ENCODE assay signal across 1 cellular context in the genomic region with DNA sequence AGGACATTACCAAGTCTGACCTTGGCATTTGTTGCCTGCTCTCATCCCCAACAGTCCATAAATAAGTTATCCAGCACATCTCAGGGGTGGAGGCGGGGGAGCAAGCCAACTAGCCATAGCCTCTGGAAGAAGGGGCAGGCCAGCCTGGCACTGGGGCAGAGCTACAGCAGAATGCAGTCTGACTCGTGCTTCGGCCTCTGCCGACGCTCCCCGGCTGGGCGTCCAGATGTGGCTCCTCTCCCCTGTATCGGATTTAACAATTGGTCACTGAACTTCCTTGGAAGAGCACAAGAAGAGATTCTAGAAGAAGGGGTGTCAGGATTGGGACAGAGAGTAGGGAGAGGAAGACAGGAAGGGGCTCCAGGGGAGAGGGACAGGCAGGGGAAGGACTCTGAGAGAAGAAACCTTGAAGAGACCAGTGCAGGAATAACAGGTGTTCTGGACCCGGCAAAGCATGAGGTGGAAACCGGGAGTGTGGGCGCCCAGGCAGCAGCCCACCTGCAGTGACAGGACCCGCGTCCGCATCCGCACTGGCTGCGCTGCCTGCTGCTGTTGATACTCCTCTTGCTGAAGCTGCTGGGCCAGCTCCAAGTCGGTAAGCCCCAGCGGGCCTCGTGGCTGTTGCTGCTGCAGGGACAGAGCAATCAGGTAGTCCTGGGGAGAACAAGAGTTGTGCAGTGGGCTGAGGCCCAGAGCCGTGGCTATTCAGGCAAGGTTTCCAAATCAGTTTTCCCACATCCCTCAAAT.
TF ChIP-seq lines count a peak whose summit lies in the region.

No MANE protein-coding gene starts in this region.

TF ChIP-seq in GM23338, 12 proteins besides CTCF, POLR2A, EP300 and RAD21 (continued from another document):
- TF ChIP-seq, protein P1, sequence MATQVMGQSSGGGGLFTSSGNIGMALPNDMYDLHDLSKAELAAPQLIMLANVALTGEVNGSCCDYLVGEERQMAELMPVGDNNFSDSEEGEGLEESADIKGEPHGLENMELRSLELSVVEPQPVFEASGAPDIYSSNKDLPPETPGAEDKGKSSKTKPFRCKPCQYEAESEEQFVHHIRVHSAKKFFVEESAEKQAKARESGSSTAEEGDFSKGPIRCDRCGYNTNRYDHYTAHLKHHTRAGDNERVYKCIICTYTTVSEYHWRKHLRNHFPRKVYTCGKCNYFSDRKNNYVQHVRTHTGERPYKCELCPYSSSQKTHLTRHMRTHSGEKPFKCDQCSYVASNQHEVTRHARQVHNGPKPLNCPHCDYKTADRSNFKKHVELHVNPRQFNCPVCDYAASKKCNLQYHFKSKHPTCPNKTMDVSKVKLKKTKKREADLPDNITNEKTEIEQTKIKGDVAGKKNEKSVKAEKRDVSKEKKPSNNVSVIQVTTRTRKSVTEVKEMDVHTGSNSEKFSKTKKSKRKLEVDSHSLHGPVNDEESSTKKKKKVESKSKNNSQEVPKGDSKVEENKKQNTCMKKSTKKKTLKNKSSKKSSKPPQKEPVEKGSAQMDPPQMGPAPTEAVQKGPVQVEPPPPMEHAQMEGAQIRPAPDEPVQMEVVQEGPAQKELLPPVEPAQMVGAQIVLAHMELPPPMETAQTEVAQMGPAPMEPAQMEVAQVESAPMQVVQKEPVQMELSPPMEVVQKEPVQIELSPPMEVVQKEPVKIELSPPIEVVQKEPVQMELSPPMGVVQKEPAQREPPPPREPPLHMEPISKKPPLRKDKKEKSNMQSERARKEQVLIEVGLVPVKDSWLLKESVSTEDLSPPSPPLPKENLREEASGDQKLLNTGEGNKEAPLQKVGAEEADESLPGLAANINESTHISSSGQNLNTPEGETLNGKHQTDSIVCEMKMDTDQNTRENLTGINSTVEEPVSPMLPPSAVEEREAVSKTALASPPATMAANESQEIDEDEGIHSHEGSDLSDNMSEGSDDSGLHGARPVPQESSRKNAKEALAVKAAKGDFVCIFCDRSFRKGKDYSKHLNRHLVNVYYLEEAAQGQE (IDR thresholded peaks at IDR 0.05; ENCODE audit: unreplicated experiment): no peak
- TF ChIP-seq POLR2AphosphoS5 (IDR thresholded peaks at IDR 0.05; ENCODE audit: low read depth): no peak
- no peak for TF ChIP-seq STAT1 (IDR thresholded peaks at IDR 0.05; ENCODE audit: unreplicated experiment)
- TF ChIP-seq ZNF331 (CRISPR knock-in tag; IDR thresholded peaks at IDR 0.05; ENCODE audit: low read depth): no peak
- TF ChIP-seq CREB1 (CRISPR knock-in tag; IDR thresholded peaks at IDR 0.05; ENCODE audit: low read depth): no peak
- TF ChIP-seq, protein P2, sequence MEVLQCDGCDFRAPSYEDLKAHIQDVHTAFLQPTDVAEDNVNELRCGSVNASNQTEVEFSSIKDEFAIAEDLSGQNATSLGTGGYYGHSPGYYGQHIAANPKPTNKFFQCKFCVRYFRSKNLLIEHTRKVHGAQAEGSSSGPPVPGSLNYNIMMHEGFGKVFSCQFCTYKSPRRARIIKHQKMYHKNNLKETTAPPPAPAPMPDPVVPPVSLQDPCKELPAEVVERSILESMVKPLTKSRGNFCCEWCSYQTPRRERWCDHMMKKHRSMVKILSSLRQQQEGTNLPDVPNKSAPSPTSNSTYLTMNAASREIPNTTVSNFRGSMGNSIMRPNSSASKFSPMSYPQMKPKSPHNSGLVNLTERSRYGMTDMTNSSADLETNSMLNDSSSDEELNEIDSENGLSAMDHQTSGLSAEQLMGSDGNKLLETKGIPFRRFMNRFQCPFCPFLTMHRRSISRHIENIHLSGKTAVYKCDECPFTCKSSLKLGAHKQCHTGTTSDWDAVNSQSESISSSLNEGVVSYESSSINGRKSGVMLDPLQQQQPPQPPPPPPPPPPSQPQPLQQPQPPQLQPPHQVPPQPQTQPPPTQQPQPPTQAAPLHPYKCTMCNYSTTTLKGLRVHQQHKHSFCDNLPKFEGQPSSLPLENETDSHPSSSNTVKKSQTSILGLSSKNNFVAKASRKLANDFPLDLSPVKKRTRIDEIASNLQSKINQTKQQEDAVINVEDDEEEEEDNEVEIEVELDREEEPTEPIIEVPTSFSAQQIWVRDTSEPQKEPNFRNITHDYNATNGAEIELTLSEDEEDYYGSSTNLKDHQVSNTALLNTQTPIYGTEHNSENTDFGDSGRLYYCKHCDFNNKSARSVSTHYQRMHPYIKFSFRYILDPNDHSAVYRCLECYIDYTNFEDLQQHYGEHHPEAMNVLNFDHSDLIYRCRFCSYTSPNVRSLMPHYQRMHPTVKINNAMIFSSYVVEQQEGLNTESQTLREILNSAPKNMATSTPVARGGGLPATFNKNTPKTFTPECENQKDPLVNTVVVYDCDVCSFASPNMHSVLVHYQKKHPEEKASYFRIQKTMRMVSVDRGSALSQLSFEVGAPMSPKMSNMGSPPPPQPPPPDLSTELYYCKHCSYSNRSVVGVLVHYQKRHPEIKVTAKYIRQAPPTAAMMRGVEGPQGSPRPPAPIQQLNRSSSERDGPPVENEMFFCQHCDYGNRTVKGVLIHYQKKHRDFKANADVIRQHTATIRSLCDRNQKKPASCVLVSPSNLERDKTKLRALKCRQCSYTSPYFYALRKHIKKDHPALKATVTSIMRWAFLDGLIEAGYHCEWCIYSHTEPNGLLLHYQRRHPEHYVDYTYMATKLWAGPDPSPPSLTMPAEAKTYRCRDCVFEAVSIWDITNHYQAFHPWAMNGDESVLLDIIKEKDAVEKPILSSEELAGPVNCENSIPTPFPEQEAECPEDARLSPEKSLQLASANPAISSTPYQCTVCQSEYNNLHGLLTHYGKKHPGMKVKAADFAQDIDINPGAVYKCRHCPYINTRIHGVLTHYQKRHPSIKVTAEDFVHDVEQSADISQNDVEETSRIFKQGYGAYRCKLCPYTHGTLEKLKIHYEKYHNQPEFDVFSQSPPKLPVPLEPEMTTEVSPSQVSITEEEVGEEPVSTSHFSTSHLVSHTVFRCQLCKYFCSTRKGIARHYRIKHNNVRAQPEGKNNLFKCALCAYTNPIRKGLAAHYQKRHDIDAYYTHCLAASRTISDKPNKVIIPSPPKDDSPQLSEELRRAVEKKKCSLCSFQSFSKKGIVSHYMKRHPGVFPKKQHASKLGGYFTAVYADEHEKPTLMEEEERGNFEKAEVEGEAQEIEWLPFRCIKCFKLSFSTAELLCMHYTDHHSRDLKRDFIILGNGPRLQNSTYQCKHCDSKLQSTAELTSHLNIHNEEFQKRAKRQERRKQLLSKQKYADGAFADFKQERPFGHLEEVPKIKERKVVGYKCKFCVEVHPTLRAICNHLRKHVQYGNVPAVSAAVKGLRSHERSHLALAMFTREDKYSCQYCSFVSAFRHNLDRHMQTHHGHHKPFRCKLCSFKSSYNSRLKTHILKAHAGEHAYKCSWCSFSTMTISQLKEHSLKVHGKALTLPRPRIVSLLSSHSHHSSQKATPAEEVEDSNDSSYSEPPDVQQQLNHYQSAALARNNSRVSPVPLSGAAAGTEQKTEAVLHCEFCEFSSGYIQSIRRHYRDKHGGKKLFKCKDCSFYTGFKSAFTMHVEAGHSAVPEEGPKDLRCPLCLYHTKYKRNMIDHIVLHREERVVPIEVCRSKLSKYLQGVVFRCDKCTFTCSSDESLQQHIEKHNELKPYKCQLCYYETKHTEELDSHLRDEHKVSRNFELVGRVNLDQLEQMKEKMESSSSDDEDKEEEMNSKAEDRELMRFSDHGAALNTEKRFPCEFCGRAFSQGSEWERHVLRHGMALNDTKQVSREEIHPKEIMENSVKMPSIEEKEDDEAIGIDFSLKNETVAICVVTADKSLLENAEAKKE (CRISPR knock-in tag; IDR thresholded peaks at IDR 0.05): no peak
